Comparison of ENCODE assay signal across 1 cellular context in genomic region chr7:93378131-93378530, GRCh38.
TF ChIP-seq lines count a peak whose summit lies in the region.

No MANE protein-coding gene starts in this region.

TF ChIP-seq in SK-N-SH, 30 proteins besides CTCF, POLR2A, EP300 and RAD21 (continued from another document):
- TF ChIP-seq REST (IDR thresholded peaks at IDR 0.05; ENCODE audit: low read depth, low read length) = no peak
- TF ChIP-seq YY1 (IDR thresholded peaks at IDR 0.05; ENCODE audit: low read depth) = no peak
- TF ChIP-seq FOXM1 (IDR thresholded peaks at IDR 0.05; ENCODE audit: low read depth) = no peak
- no peak for TF ChIP-seq RFX5 (IDR thresholded peaks at IDR 0.05; ENCODE audit: low read length)
- TF ChIP-seq SMC3 (IDR thresholded peaks at IDR 0.05; ENCODE audit: low read depth, low read length) = no peak
- no peak for TF ChIP-seq ZBTB33 (IDR thresholded peaks at IDR 0.05; ENCODE audit: borderline replicate concordance, low read depth)
- no peak for TF ChIP-seq SIN3A (IDR thresholded peaks at IDR 0.05; ENCODE audit: borderline replicate concordance, low read depth, low read length)
- no peak for TF ChIP-seq CHD2 (IDR thresholded peaks at IDR 0.05; ENCODE audit: low read length, partially characterized antibody)
- no peak for TF ChIP-seq USF1 (IDR thresholded peaks at IDR 0.05; ENCODE audit: borderline replicate concordance, low read depth)
- no peak for TF ChIP-seq POLR2AphosphoS5 (IDR thresholded peaks at IDR 0.05; ENCODE audit: low read depth, low read length)
- no peak for TF ChIP-seq RCOR1 (IDR thresholded peaks at IDR 0.05; ENCODE audit: low read length)
- no peak for TF ChIP-seq EZH2phosphoT487 (IDR thresholded peaks at IDR 0.05; ENCODE audit: borderline replicate concordance, low read depth)
- TF ChIP-seq PBX3 (IDR thresholded peaks at IDR 0.05) = no peak
- no peak for TF ChIP-seq TEAD4 (IDR thresholded peaks at IDR 0.05; ENCODE audit: borderline replicate concordance, insufficient read depth)
- TF ChIP-seq RXRA (IDR thresholded peaks at IDR 0.05; ENCODE audit: borderline replicate concordance, low read depth) = no peak
- TF ChIP-seq MEF2A (IDR thresholded peaks at IDR 0.05; ENCODE audit: borderline replicate concordance, low read depth) = no peak
